Comparison of ENCODE assay signal across 11 cellular contexts in the genomic region with DNA sequence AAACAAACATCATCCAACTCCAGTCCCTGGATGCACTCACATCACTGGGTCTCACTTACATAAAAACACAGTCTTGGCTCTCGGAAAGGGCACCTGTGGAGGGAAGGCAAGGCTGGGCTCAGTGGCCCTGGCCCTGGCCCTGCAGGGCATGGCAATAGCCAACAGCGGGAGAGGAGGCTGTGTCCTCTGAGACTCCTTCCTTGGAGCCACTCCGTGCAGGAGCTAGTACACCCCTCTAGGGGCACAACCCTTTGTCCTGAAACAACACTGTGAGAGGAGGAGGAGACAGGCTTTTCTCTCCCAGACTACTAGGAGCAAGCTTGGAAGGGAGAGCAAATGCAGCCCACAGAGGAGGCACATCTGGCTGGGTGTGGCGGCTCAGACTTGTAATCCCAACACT. TPM values are rescaled to one million over a fixed set of nuclear protein-coding genes. Genes with fewer than 3 reads are reported as not detected.
DNase-seq lines count a peak whose midpoint lies in the region; ATAC-seq and TF ChIP-seq lines count a peak whose summit lies in the region.
"Had no signal": no experiment of that assay in that cellular context is flagged by ENCODE, and none has a peak within 500 bp of the region (broad histone marks: within the 10 kb centered on the region; RNA-seq: fewer than 3 reads in every experiment).

No MANE protein-coding gene starts in this region.

- no peak overlapping the region for H3K4ac ChIP-seq in mesendoderm (ENCODE audit: low read depth, low read length)

- no peaks in the 10 kb centered on the region for H3K9me2 ChIP-seq in GM23248 (ENCODE audit: insufficient read depth)

- H3K4me3 ChIP-seq in mesendoderm (ENCODE audit: low read length), result no peak overlapping the region
- H3K4me3 ChIP-seq in thyroid gland (replicated peaks in 1 of 3), result no peak overlapping the region
- no peak overlapping the region for H3K4me3 ChIP-seq in GM23248
- H3K4me3 ChIP-seq: SJSA1, spleen had no signal

- H3K36me3 Mint-ChIP-seq in activated naive CD4-positive, alpha-beta T cell treated with anti-CD3 and anti-CD28 coated beads, Interleukin-2, amount 50 U/mL, for 72 hours, result peaks cover 21 to 46% of the 10 kb centered on the region in 2 donors

- TF ChIP-seq POLR2A in thyroid gland (IDR thresholded peaks at IDR 0.05), result no peak

- intact Hi-C loops in thyroid gland (cut with DNase I), result no loop called here

- H3K9me3 ChIP-seq in thyroid gland (no peaks in the 10 kb centered on the region), GM23248 (ENCODE audit: low read depth) (no peaks in the 10 kb centered on the region)
- H3K9me3 ChIP-seq: SJSA1, spleen had no signal

- no peaks in the 10 kb centered on the region for H3F3A ChIP-seq in GM23248 (ENCODE audit: insufficient read depth)

- TF ChIP-seq CTCF in thyroid gland (IDR thresholded peaks at IDR 0.05), result no peak

- H3K9ac ChIP-seq in mesendoderm (ENCODE audit: low read length) (no peak overlapping the region), GM23248 (no peak overlapping the region)

- H3K4me1 ChIP-seq in mesendoderm (ENCODE audit: control insufficient read depth, low read depth, low read length), result no peaks in the 10 kb centered on the region
- H3K4me1 ChIP-seq in thyroid gland, result peaks cover 0 to 3% of the 10 kb centered on the region in 2 donors
- no peaks in the 10 kb centered on the region for H3K4me1 ChIP-seq in GM23248 (ENCODE audit: insufficient read depth)
- H3K4me1 ChIP-seq: SJSA1, spleen had no signal

- H2AK5ac ChIP-seq in mesendoderm (ENCODE audit: low read length), result no peak overlapping the region

- H3K4me2 ChIP-seq in mesendoderm (ENCODE audit: low read length), result no peak overlapping the region
- H3K4me2 ChIP-seq in GM23248 (ENCODE audit: unreplicated experiment), result no peak overlapping the region

- H2BK15ac ChIP-seq in mesendoderm (replicated peaks; ENCODE audit: low read depth), result no peak overlapping the region

- no peak overlapping the region for H3K56ac ChIP-seq in mesendoderm (ENCODE audit: low read length)

- H2BK120ac ChIP-seq in mesendoderm (ENCODE audit: low read depth, low read length), result no peak overlapping the region

- H4K8ac ChIP-seq in mesendoderm (ENCODE audit: low read depth, low read length), result no peak overlapping the region

- H4K5ac ChIP-seq in mesendoderm (ENCODE audit: low read length), result no peak overlapping the region

- no peaks in the 10 kb centered on the region for H3K79me2 ChIP-seq in mesendoderm (ENCODE audit: control insufficient read depth, insufficient read depth, low read length)
- peaks cover 37% of the 10 kb centered on the region; the same call in 1 of the 2 replicates for H3K79me2 ChIP-seq in GM23248 (ENCODE audit: insufficient read depth)

- H2AFZ ChIP-seq in GM23248, result no peak overlapping the region

- no peak overlapping the region for H3K23ac ChIP-seq in mesendoderm (ENCODE audit: low read length)

- no CpG with 5 or more reads among the region's 4 CpGs for WGBS in mesendoderm (ENCODE audit: extremely low coverage, insufficient coverage, low lambda C conversion rate)
- WGBS in thyroid gland, 2 donors, result 74 to 78% methylated on average over 4 of the region's 4 CpGs
- WGBS in GM23248 (ENCODE audit: low coverage in 1 of 2, low lambda C conversion rate in 2 of 2, missing lambda C conversion rate in 2 of 2), 2 experiments, result 86 to 89% methylated on average over 4 of the region's 4 CpGs

- no peak for DNase-seq in activated naive CD4-positive, alpha-beta T cell treated with anti-CD3 and anti-CD28 coated beads, Interleukin-2, amount 50 U/mL, for 72 hours (ENCODE audit: low spot score in 2 of 2)
- DNase-seq in activated naive CD4-positive, alpha-beta T cell (lab: John Stamatoyannopoulos, UW), result no peak
- DNase-seq in brain pericyte (ENCODE audit: low read depth, low spot score) (peak; percentile 83), mesendoderm (peak; percentile 33), thyroid gland (no peak), KBM-7 (no peak), GM23248 (no peak)
- DNase-seq: HCEC 1CT, spleen had no signal

- ATAC-seq in activated naive CD4-positive, alpha-beta T cell treated with anti-CD3 and anti-CD28 coated beads, Interleukin-2, amount 50 U/mL, for 72 hours, result no peak
- ATAC-seq in HG03159 (IDR thresholded peaks at IDR 0.05; ENCODE audit: unreplicated experiment), result no peak

- H2BK5ac ChIP-seq in mesendoderm (ENCODE audit: low read length), result no peak overlapping the region

- H3K27ac ChIP-seq in mesendoderm (ENCODE audit: low read depth, low read length) (no peak overlapping the region), thyroid gland (peak overlapping the region in 2 of 3 donors; percentile 18 to 41), GM23248 (no peak overlapping the region)
- H3K27ac ChIP-seq: SJSA1, spleen had no signal

- in situ Hi-C loops in KBM-7 (cut with MboI; ENCODE audit: low pct_unique_long_range_greater_than_20kb, low sequenced_read_pairs) (no loop called here), GM23248 (cut with MboI) (no loop called here)

- H3K36me3 ChIP-seq in mesendoderm (ENCODE audit: control insufficient read depth, insufficient read depth, low read length) (peaks cover 32% of the 10 kb centered on the region), thyroid gland (peaks cover 33 to 38% of the 10 kb centered on the region in 2 donors), GM23248 (ENCODE audit: low read depth) (peaks cover 62% of the 10 kb centered on the region)

- no peaks in the 10 kb centered on the region for H4K20me1 ChIP-seq in GM23248 (ENCODE audit: insufficient read depth)

- H3K27me3 ChIP-seq in mesendoderm (ENCODE audit: insufficient read depth, low read length, poor library complexity) (no peaks in the 10 kb centered on the region), thyroid gland (no peaks in the 10 kb centered on the region), GM23248 (replicated peaks; ENCODE audit: insufficient read depth) (no peaks in the 10 kb centered on the region)
- H3K27me3 ChIP-seq: SJSA1, spleen had no signal

- H3K18ac ChIP-seq in mesendoderm (ENCODE audit: low read length), result no peak overlapping the region

- no peaks in the 10 kb centered on the region for H3K9me3 Mint-ChIP-seq in activated naive CD4-positive, alpha-beta T cell treated with anti-CD3 and anti-CD28 coated beads, Interleukin-2, amount 50 U/mL, for 72 hours

- peak overlapping the region; percentile 53 to 89 for H3K27ac Mint-ChIP-seq in activated naive CD4-positive, alpha-beta T cell treated with anti-CD3 and anti-CD28 coated beads, Interleukin-2, amount 50 U/mL, for 72 hours

- H3K79me1 ChIP-seq in mesendoderm (ENCODE audit: low read length), result peaks cover 2% of the 10 kb centered on the region

RNA-seq across cellular contexts. Expression of a gene that starts 28.0 kb away (rescaled TPM):
- total RNA-seq in activated naive CD4-positive, alpha-beta T cell treated with anti-CD3 and anti-CD28 coated beads, Interleukin-2, amount 50 U/mL, for 72 hours, result 10 to 100 TPM; 20.5 to 25.3 TPM
- 7.0 TPM for polyA plus RNA-seq in mesendoderm (2013, experiment 1 of 2)
- 6.7 TPM for polyA plus RNA-seq in mesendoderm (2013, experiment 2 of 2)
- 10 to 100 TPM; 13.6 to 23.9 (median 15.8) TPM for total RNA-seq in thyroid gland
- 15.7 and 20.4 TPM in 2 replicates for total RNA-seq in GM23248 (2014; rRNA removed; shearing (Covaris generic))
- 4.6 and 4.9 TPM in 2 replicates for polyA plus RNA-seq in GM23248 (2016; fragmentation: Nextera tagmentation; extraction: Ambion mirVana)

RNA-seq across cellular contexts. Expression of a gene that starts 47.7 kb away (rescaled TPM):
- total RNA-seq in activated naive CD4-positive, alpha-beta T cell treated with anti-CD3 and anti-CD28 coated beads, Interleukin-2, amount 50 U/mL, for 72 hours, result 10 to 100 TPM in 1 of 2 donors, 1 to 10 TPM in 1; 7.8 to 15.2 TPM
- 0.60 TPM for polyA plus RNA-seq in mesendoderm (2013, experiment 1 of 2)
- 0.80 TPM for polyA plus RNA-seq in mesendoderm (2013, experiment 2 of 2)
- total RNA-seq in thyroid gland, result 10 to 100 TPM; 25.4 to 44.6 (median 35.2) TPM
- total RNA-seq in GM23248 (2014; rRNA removed; shearing (Covaris generic)), result 0.89 and 2.2 TPM in 2 replicates
- 1.3 and 1.9 TPM in 2 replicates for polyA plus RNA-seq in GM23248 (2016; fragmentation: Nextera tagmentation; extraction: Ambion mirVana)

Comparison
In these comparisons a context has a peak if more than half of its experiments do, and no peak if none do; other contexts are left out.
1. DNase-seq: peak in brain pericyte (single experiment) and mesendoderm (single experiment); none in activated naive CD4-positive, alpha-beta T cell treated with anti-CD3 and anti-CD28 coated beads, Interleukin-2, amount 50 U/mL, for 72 hours (0 of 2), activated naive CD4-positive, alpha-beta T cell (0 of 4), thyroid gland (0 of 2), KBM-7 (single experiment) and GM23248 (single experiment).
2. H3K27ac ChIP-seq: peak in thyroid gland (2 of 3); none in mesendoderm (single experiment) and GM23248 (single experiment).